In the genomic region with DNA sequence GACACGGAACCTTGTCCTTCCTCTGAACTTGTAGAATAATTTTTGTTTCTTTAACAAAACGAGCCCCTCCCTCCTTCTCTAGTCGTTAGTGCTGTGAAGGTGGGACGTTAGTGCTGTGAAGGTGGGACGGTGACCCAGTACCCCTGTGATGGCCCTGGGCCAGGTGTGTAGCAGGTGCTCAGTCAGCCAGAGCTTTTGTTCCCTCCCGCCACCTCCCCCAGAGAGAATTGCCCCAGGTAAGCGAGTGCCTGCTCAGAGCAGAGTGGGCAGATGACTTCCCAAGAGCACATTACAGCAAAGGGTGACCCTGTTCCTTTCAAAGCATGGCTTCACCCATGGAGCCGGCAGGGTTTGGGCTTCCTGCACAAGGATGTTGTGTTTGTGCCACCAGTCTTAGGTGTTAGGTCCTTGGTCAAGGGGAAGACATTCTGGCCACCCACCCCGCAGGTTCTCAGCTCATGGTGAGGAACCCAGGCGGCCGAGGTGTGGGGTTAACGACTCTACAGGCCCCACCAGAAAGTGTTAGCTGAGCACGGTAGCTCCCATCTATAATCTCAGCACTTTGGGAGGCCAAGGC, we compare ENCODE assay signal across 9 cellular contexts. TPM values are rescaled to one million over a fixed set of nuclear protein-coding genes. Genes with fewer than 3 reads are reported as not detected.
DNase-seq lines count a peak whose midpoint lies in the region; ATAC-seq and TF ChIP-seq lines count a peak whose summit lies in the region.
"Had no signal": no experiment of that assay in that cellular context is flagged by ENCODE, and none has a peak within 500 bp of the region (broad histone marks: within the 10 kb centered on the region; RNA-seq: fewer than 3 reads in every experiment).

No MANE protein-coding gene starts in this region.

- TF ChIP-seq CTCF in HCT116 (IDR thresholded peaks at IDR 0.05 in 2 of 3, conservative IDR thresholded peaks at IDR 0.05 in 1 of 3; ENCODE audit: borderline replicate concordance in 1 of 3, insufficient read depth in 1 of 3, low read depth in 2 of 3, low read length in 2 of 3), result no peak

- H3K4me2 ChIP-seq in BLaER1 treated with 17β-estradiol and CSF1 and Interleukin-3, amounts not matched to agents 10 nM and 100 nM, result peak overlapping the region; percentile 74 to 99 (median 88)
- H3K4me2 ChIP-seq in HCT116 (ENCODE audit: low read length), result peak overlapping the region; percentile 88

- H4K20me1 ChIP-seq in BLaER1 treated with 17β-estradiol and CSF1 and Interleukin-3, amounts not matched to agents 10 nM and 100 nM, result peaks cover 0 to 97% (median 88%) of the 10 kb centered on the region in 11 experiments; a peak in 19 of 22 replicates
- peaks cover 1% of the 10 kb centered on the region; the same call in 1 of the 2 replicates for H4K20me1 ChIP-seq in HCT116 (ENCODE audit: insufficient read depth)

- TF ChIP-seq RAD21 in HCT116 (IDR thresholded peaks at IDR 0.05; ENCODE audit: low read depth), result no peak

- POLR2A ChIA-PET in HCT116 (lab: Charles Lee), result no interaction called here
- POLR2A ChIA-PET in naive thymus-derived CD8-positive, alpha-beta T cell (lab: Charles Lee), result interaction anchor here (0.6 to 6.7 kb wide), 5 partner anchors 9 to 1950 kb away, joined by 4 to 108 read pairs (median 5); partner anchors contain the start of genes CCDC174 and SLC6A6

- no TSS peak for BruUV-seq in HCT116 (replicated peaks; lab: Mats Ljungman, UMichigan)

- peak overlapping the region; percentile 52 to 81 (median 68); a peak in 21 of 22 replicates for H3K9ac ChIP-seq in BLaER1 treated with 17β-estradiol and CSF1 and Interleukin-3, amounts not matched to agents 10 nM and 100 nM
- peak overlapping the region; percentile 49 for H3K9ac ChIP-seq in HCT116 (ENCODE audit: low read length)

- H3K4me1 ChIP-seq in BLaER1 treated with 17β-estradiol and CSF1 and Interleukin-3, amounts not matched to agents 10 nM and 100 nM, result peaks cover 64 to 98% (median 81%) of the 10 kb centered on the region in 10 experiments
- H3K4me1 ChIP-seq in HCT116 (ENCODE audit: control insufficient read depth in 1 of 2, insufficient read depth in 2 of 2, low read length in 2 of 2), result peaks cover 38 to 56% of the 10 kb centered on the region in 2 experiments

- DNase-seq in HCT116 (ENCODE audit: low read depth, low spot score), result no peak
- DNase-seq in naive thymus-derived CD8-positive, alpha-beta T cell, result no peak
- no peak for DNase-seq in glomerular visceral epithelial cell (ENCODE audit: extremely low spot score)
- no peak for DNase-seq in Kasumi-1 (lab: John Stamatoyannopoulos, UW)
- no peak for DNase-seq in stimulated activated CD4-positive, alpha-beta T cell treated with anti-CD3 and anti-CD28 coated beads, Interleukin-4, amount 100 ng/mL, for 24 hours
- DNase-seq: NCI-H1092 had no signal

- H3K36me3 ChIP-seq in BLaER1 treated with 17β-estradiol and CSF1 and Interleukin-3, amounts not matched to agents 10 nM and 100 nM, result peaks cover 0 to 19% (median 0%) of the 10 kb centered on the region in 11 experiments; a peak in 7 of 22 replicates
- H3K36me3 ChIP-seq in HCT116 (ENCODE audit: control insufficient read depth in 1 of 2, insufficient read depth in 2 of 2, low read length in 2 of 2), result no peaks in the 10 kb centered on the region

- H3K4me3 Mint-ChIP-seq in naive thymus-derived CD8-positive, alpha-beta T cell, result peak overlapping the region in 8 of 10 donors; percentile 54 to 88 (median 82)

- H3K4me3 ChIP-seq in BLaER1 treated with 17β-estradiol and CSF1 and Interleukin-3, amounts not matched to agents 10 nM and 100 nM, result peak overlapping the region in 2 of 10 experiments; percentile 28 to 53; a peak in 4 of 20 replicates
- no peak overlapping the region for H3K4me3 ChIP-seq in HCT116 (replicated peaks in 1 of 2; ENCODE audit: low read depth in 1 of 2, low read length in 2 of 2)

- peak overlapping the region; percentile 97 to 99 (median 99) for H3K27ac Mint-ChIP-seq in naive thymus-derived CD8-positive, alpha-beta T cell

- H3K79me2 ChIP-seq in HCT116 (ENCODE audit: insufficient read depth, low read length), result peaks cover 72% of the 10 kb centered on the region

- peak overlapping the region; percentile 61 to 90 (median 78) for H3K27ac ChIP-seq in BLaER1 treated with 17β-estradiol and CSF1 and Interleukin-3, amounts not matched to agents 10 nM and 100 nM
- H3K27ac ChIP-seq in HCT116 (ENCODE audit: low read depth, low read length) (peak overlapping the region; percentile 62), angular gyrus (ENCODE audit: low read depth, low read length) (peak overlapping the region; percentile 67)

- ATAC-seq in HCT116, result no peak
- ATAC-seq in naive thymus-derived CD8-positive, alpha-beta T cell, result no peak
- no peak for ATAC-seq in HG03095 (IDR thresholded peaks at IDR 0.05; ENCODE audit: unreplicated experiment)

- intact Hi-C loops in HCT116 (cut with micrococcal nuclease), result no loop called here

- H3K27me3 Mint-ChIP-seq in naive thymus-derived CD8-positive, alpha-beta T cell, result no peaks in the 10 kb centered on the region

- H3K27me3 ChIP-seq in BLaER1 treated with 17β-estradiol and CSF1 and Interleukin-3, amounts not matched to agents 10 nM and 100 nM, result no peaks in the 10 kb centered on the region
- H3K27me3 ChIP-seq in HCT116 (ENCODE audit: insufficient read depth, low read length), result no peaks in the 10 kb centered on the region

- no peak overlapping the region for H2AFZ ChIP-seq in HCT116 (ENCODE audit: low read depth, low read length, poor library complexity, severe bottlenecking)

- CTCF ChIA-PET in HCT116 (lab: Charles Lee), result interaction anchor here (1.1 kb wide), 1 partner anchor 8 kb away, joined by 3 read pairs; no protein-coding TSS in a partner anchor

- RAD21 ChIA-PET in HCT116 (lab: Charles Lee; ENCODE audit: low non-redundant PET in 1 of 2, low total read pairs in 2 of 2, uncharacterized antibody in 2 of 2, unreplicated experiment in 2 of 2), result no interaction called here

- no peaks in the 10 kb centered on the region for H3K36me3 Mint-ChIP-seq in naive thymus-derived CD8-positive, alpha-beta T cell

- H3K9me3 Mint-ChIP-seq in naive thymus-derived CD8-positive, alpha-beta T cell, result no peaks in the 10 kb centered on the region

- H3K4me1 Mint-ChIP-seq in naive thymus-derived CD8-positive, alpha-beta T cell, result peaks cover 38 to 92% (median 75%) of the 10 kb centered on the region in 4 donors

- no peaks in the 10 kb centered on the region for H3K9me3 ChIP-seq in BLaER1 treated with 17β-estradiol and CSF1 and Interleukin-3, amounts not matched to agents 10 nM and 100 nM (replicated peaks in 1 of 11)
- no peaks in the 10 kb centered on the region for H3K9me3 ChIP-seq in HCT116 (ENCODE audit: control insufficient read depth in 1 of 2, insufficient read depth in 1 of 2, low read depth in 1 of 2, low read length in 2 of 2)

- H3K9me2 ChIP-seq in HCT116 (ENCODE audit: insufficient read depth), result no peaks in the 10 kb centered on the region

- no peak for TF ChIP-seq POLR2A in HCT116 (IDR thresholded peaks at IDR 0.05; ENCODE audit: borderline replicate concordance, extremely low read depth, insufficient read depth, insufficient read length)

TF ChIP-seq in HCT116, 20 proteins besides CTCF, POLR2A, EP300 and RAD21:
- no peak for TF ChIP-seq YY1 (IDR thresholded peaks at IDR 0.05; ENCODE audit: extremely low read depth, insufficient replicate concordance, low read depth, low read length)
- no peak for TF ChIP-seq FOSL1 (IDR thresholded peaks at IDR 0.05; ENCODE audit: low read depth)
- TF ChIP-seq, protein P1, sequence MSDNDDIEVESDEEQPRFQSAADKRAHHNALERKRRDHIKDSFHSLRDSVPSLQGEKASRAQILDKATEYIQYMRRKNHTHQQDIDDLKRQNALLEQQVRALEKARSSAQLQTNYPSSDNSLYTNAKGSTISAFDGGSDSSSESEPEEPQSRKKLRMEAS (IDR thresholded peaks at IDR 0.05), result no peak
- no peak for TF ChIP-seq TCF7L2 (IDR thresholded peaks at IDR 0.05; ENCODE audit: borderline replicate concordance, extremely low read depth, insufficient read depth, insufficient read length)
- no peak for TF ChIP-seq ZBTB33 (IDR thresholded peaks at IDR 0.05; ENCODE audit: extremely low read depth, insufficient replicate concordance, low read length)
- no peak for TF ChIP-seq EZH2 (IDR thresholded peaks at IDR 0.05)
- no peak for TF ChIP-seq JUND (IDR thresholded peaks at IDR 0.05)
- no peak for TF ChIP-seq POLR2AphosphoS5 (IDR thresholded peaks at IDR 0.05; ENCODE audit: low read depth, low read length)
- TF ChIP-seq ZNF274 (IDR thresholded peaks at IDR 0.05; ENCODE audit: low read depth, low read length), result no peak
- no peak for TF ChIP-seq ELF1 (IDR thresholded peaks at IDR 0.05; ENCODE audit: borderline replicate concordance, low read depth)
- no peak for TF ChIP-seq SIN3A (IDR thresholded peaks at IDR 0.05; ENCODE audit: low read depth)
- no peak for TF ChIP-seq SRF (IDR thresholded peaks at IDR 0.05; ENCODE audit: low read depth)
- TF ChIP-seq, protein P2, sequence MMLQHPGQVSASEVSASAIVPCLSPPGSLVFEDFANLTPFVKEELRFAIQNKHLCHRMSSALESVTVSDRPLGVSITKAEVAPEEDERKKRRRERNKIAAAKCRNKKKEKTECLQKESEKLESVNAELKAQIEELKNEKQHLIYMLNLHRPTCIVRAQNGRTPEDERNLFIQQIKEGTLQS (IDR thresholded peaks at IDR 0.05), result no peak
- TF ChIP-seq CEBPB (IDR thresholded peaks at IDR 0.05; ENCODE audit: low read depth), result no peak
- TF ChIP-seq SP1 (IDR thresholded peaks at IDR 0.05; ENCODE audit: low read depth), result no peak
- no peak for TF ChIP-seq CBX3 (IDR thresholded peaks at IDR 0.05; ENCODE audit: low read depth)
- TF ChIP-seq EGR1 (IDR thresholded peaks at IDR 0.05; ENCODE audit: low read depth), result no peak
- TF ChIP-seq ZFX (IDR thresholded peaks at IDR 0.05), result no peak

RNA-seq across cellular contexts. Expression of gene SLC6A6, which starts 30.7 kb away (rescaled TPM):
- total RNA-seq in HCT116 (2021; ENCODE audit: unreplicated experiment), result 36.3 TPM
- 23.0 and 33.5 TPM in 2 replicates for polyA plus RNA-seq in HCT116 (2012)
- 10 to 100 TPM; 43.1 to 43.7 TPM for total RNA-seq in naive thymus-derived CD8-positive, alpha-beta T cell
- polyA plus RNA-seq in naive thymus-derived CD8-positive, alpha-beta T cell, result 1 to 10 TPM; 2.1 to 5.0 (median 3.0) TPM
